28 cellular contexts compared by ENCODE assay signal in the genomic region with DNA sequence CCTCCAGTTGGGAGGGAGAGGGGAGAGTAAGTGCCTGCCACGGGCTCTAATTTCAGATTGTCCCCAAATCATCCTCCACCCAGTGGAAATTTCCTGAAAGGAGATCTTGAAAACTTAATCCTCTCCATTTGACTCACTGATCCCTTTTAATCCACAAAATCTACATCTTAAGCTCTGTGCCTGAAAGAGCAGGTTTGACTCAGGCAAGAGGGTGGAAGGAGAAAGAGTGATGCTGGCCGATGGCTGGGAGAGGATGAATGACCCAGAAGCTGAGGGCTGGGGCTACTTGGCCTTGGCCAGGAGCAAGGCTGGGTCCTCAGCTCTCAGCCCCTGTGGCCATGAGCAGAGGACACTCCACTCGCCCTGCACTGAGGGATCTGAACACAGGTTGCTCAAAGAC. TPM values are rescaled to one million over a fixed set of nuclear protein-coding genes. Genes with fewer than 3 reads are reported as not detected.
A peak's percentile ranks its signal among the peaks of the same experiment; 100 is the strongest.
DNase-seq lines count a peak whose midpoint lies in the region; ATAC-seq, FAIRE-seq and TF ChIP-seq lines count a peak whose summit lies in the region.
"Had no signal": no experiment of that assay in that cellular context is flagged by ENCODE, and none has a peak within 500 bp of the region (broad histone marks: within the 10 kb centered on the region; RNA-seq: fewer than 3 reads in every experiment).

No MANE protein-coding gene starts in this region.

- ATAC-seq in esophagus mucosa, result peak; percentile 72
- no peak for ATAC-seq in stimulated activated naive CD8-positive, alpha-beta T cell treated with anti-CD3 and anti-CD28 coated beads, Interleukin-15, Interleukin-2, amounts not matched to agents 100 U/mL and 50 U/mL, for 24 hours
- ATAC-seq: A549, GM12878 had no signal

- FAIRE-seq in D721Med (lab: Jason Lieb, UNC), result peak; percentile 74
- FAIRE-seq: A549, GM12878, GM19239, H1 had no signal

- peak overlapping the region; percentile 43 for H3K27ac Mint-ChIP-seq in Caco-2 (ENCODE audit: unreplicated experiment)
- H3K27ac Mint-ChIP-seq: CD14-positive monocyte; CD4-positive, alpha-beta T cell; CD8-positive, alpha-beta memory T cell had no signal

- H3K4me1 ChIP-seq in Caco-2, result peaks cover 33% of the 10 kb centered on the region
- H3K4me1 ChIP-seq: BLaER1 treated with 17β-estradiol and CSF1 and Interleukin-3, amounts not matched to agents 10 nM and 100 nM had no signal

- no peaks in the 10 kb centered on the region for H3K9me3 Mint-ChIP-seq in Caco-2 (ENCODE audit: unreplicated experiment)
- H3K9me3 Mint-ChIP-seq: CD4-positive, alpha-beta T cell had no signal

- H3K27ac ChIP-seq in coronary artery, result no peak overlapping the region
- H3K27ac ChIP-seq: A549; BLaER1 treated with 17β-estradiol and CSF1 and Interleukin-3, amounts not matched to agents 10 nM and 100 nM; GM23248 had no signal

- H3K4me3 ChIP-seq in Caco-2 (ENCODE audit: low read depth, low read length) (no peak overlapping the region), coronary artery (no peak overlapping the region), foreskin fibroblast (ENCODE audit: low read depth in 1 of 2, low read length in 2 of 2) (no peak overlapping the region)
- H3K4me3 ChIP-seq: A549; BLaER1 treated with 17β-estradiol and CSF1 and Interleukin-3, amounts not matched to agents 10 nM and 100 nM; GM12878; GM23248 had no signal

- intact Hi-C loops in Caco-2 (cut with micrococcal nuclease; ENCODE audit: unreplicated experiment), result no loop called here

- H3K36me3 ChIP-seq in Caco-2 (ENCODE audit: control insufficient read depth, insufficient read depth, low read length), result no peaks in the 10 kb centered on the region
- H3K36me3 ChIP-seq: BE2C; BLaER1 treated with 17β-estradiol and CSF1 and Interleukin-3, amounts not matched to agents 10 nM and 100 nM had no signal

- H3K9me3 ChIP-seq in Caco-2, result peaks cover 5% of the 10 kb centered on the region; the same call in 1 of the 2 replicates
- H3K9me3 ChIP-seq: A549, BE2C had no signal

- CTCF ChIA-PET in Caco-2 (lab: Charles Lee), result interaction anchor here (0.6 kb wide), 2 partner anchors 35 to 398 kb away, joined by 3 read pairs; no protein-coding TSS in a partner anchor

- H3K4me3 Mint-ChIP-seq in Caco-2 (ENCODE audit: unreplicated experiment), result no peak overlapping the region
- H3K4me3 Mint-ChIP-seq: CD14-positive monocyte; CD4-positive, alpha-beta T cell; CD8-positive, alpha-beta memory T cell had no signal

- peaks cover 33% of the 10 kb centered on the region for H3K4me1 Mint-ChIP-seq in Caco-2 (ENCODE audit: low read depth, unreplicated experiment)
- H3K4me1 Mint-ChIP-seq: CD14-positive monocyte; CD8-positive, alpha-beta memory T cell had no signal

- TF ChIP-seq CTCF in Caco-2 (IDR thresholded peaks at IDR 0.05; ENCODE audit: insufficient read depth in 1 of 2, low read depth in 1 of 2, low read length in 1 of 2, severe bottlenecking in 1 of 2, unreplicated experiment in 1 of 2) (no peak), D721Med (IDR thresholded peaks at IDR 0.05; ENCODE audit: insufficient read depth, missing control alignments) (no peak), coronary artery (IDR thresholded peaks at IDR 0.05) (no peak), foreskin fibroblast (IDR thresholded peaks at IDR 0.05; ENCODE audit: low read depth, low read length) (no peak)

- no peaks in the 10 kb centered on the region for H3K27me3 Mint-ChIP-seq in Caco-2 (ENCODE audit: insufficient read depth, unreplicated experiment)
- H3K27me3 Mint-ChIP-seq: CD4-positive, alpha-beta T cell had no signal

- BruUV-seq in Caco-2 (replicated peaks; lab: Mats Ljungman, UMichigan), result no TSS peak

- DNase-seq in Caco-2 (no peak), D721Med (ENCODE audit: insufficient read length, low spot score) (peak; percentile 40), NCI-H82 (lab: John Stamatoyannopoulos, UW) (peak; percentile 91), coronary artery (ENCODE audit: low spot score) (no peak), foreskin fibroblast (no peak), NCI-H748 (lab: John Stamatoyannopoulos, UW; ENCODE audit: unreplicated experiment) (no peak)
- no peak for DNase-seq in stimulated activated naive CD8-positive, alpha-beta T cell treated with anti-CD3 and anti-CD28 coated beads, Interleukin-15, Interleukin-2, amounts not matched to agents 100 U/mL and 50 U/mL, for 24 hours
- DNase-seq: 8988T; ACHN; AML-193; BE2C; Calu3; CD4-positive, alpha-beta T cell; CD8-positive, alpha-beta memory T cell; DMS 273 treated with DMSO at 0.1 percent for 48 hours; DMS79; EL; GDM1; GM23248; H7; HCEC 1CT had no signal

- no peaks in the 10 kb centered on the region for H3K36me3 Mint-ChIP-seq in Caco-2 (ENCODE audit: insufficient read depth, unreplicated experiment)
- H3K36me3 Mint-ChIP-seq: CD14-positive monocyte; CD8-positive, alpha-beta memory T cell had no signal

- POLR2A ChIA-PET in Caco-2 (lab: Charles Lee), result no interaction called here

- no peaks in the 10 kb centered on the region for H3K27me3 ChIP-seq in Caco-2 (replicated peaks; ENCODE audit: control insufficient read depth, insufficient read depth, low read length)
- H3K27me3 ChIP-seq: BE2C; BLaER1 treated with 17β-estradiol and CSF1 and Interleukin-3, amounts not matched to agents 10 nM and 100 nM had no signal

RNA-seq across cellular contexts. Expression of a gene that starts 8.1 kb away (rescaled TPM):
- total RNA-seq in Caco-2 (2022) (not detected in 2 replicates), esophagus mucosa (not detected)
- total RNA-seq: Calu3; CD4-positive, alpha-beta T cell; CD8-positive, alpha-beta memory T cell; GM12878; GM23248; H1; H7 had no signal

RNA-seq across cellular contexts. Expression of a gene that starts 41.1 kb away (rescaled TPM):
- not detected in 2 replicates for total RNA-seq in Caco-2 (2022)
- total RNA-seq in esophagus mucosa, result not detected
- total RNA-seq: Calu3; CD4-positive, alpha-beta T cell; CD8-positive, alpha-beta memory T cell; GM12878; GM23248; H1; H7 had no signal

RNA-seq across cellular contexts. Expression of a gene that starts 59.7 kb away (rescaled TPM):
- total RNA-seq in Caco-2 (2022), result not detected in 2 replicates
- not detected for total RNA-seq in esophagus mucosa
- total RNA-seq: Calu3; CD4-positive, alpha-beta T cell; CD8-positive, alpha-beta memory T cell; GM12878; GM23248; H1; H7 had no signal

Comparison
In these comparisons a context has a peak if more than half of its experiments do, and no peak if none do; other contexts are left out.
1. DNase-seq: peak in D721Med (single experiment) and NCI-H82 (single experiment); none in Caco-2 (0 of 2), coronary artery (single experiment), stimulated activated naive CD8-positive, alpha-beta T cell treated with anti-CD3 and anti-CD28 coated beads, Interleukin-15, Interleukin-2, amounts not matched to agents 100 U/mL and 50 U/mL, for 24 hours (single experiment), foreskin fibroblast (0 of 2) and NCI-H748 (single experiment).